Comparison of ENCODE assay signal across 13 cellular contexts in genomic region chr1:92990828-92991227, GRCh38. TPM values are rescaled to one million over a fixed set of nuclear protein-coding genes. Genes with fewer than 3 reads are reported as not detected.
DNase-seq lines count a peak whose midpoint lies in the region; ATAC-seq, FAIRE-seq and TF ChIP-seq lines count a peak whose summit lies in the region.
"Had no signal": no experiment of that assay in that cellular context is flagged by ENCODE, and none has a peak within 500 bp of the region (broad histone marks: within the 10 kb centered on the region; RNA-seq: fewer than 3 reads in every experiment).

No MANE protein-coding gene starts in this region.

- H3K27me3 ChIP-seq in spleen (replicated peaks in 1 of 7), result no peaks in the 10 kb centered on the region

- peaks cover 0 to 39% (median 14%) of the 10 kb centered on the region in 6 donors for H3K4me1 ChIP-seq in spleen

- H3K27ac Mint-ChIP-seq in T-helper 2 cell treated with Interferon-gamma antibody and Interleukin-4, amounts not matched to agents 5 μg/mL and 100 μg/mL, for 36 hours, result peak overlapping the region; percentile 75
- peak overlapping the region; percentile 13 to 92 (median 76) for H3K27ac Mint-ChIP-seq in immature natural killer cell
- H3K27ac Mint-ChIP-seq: type B pancreatic cell had no signal

- no peak overlapping the region for H3K4me3 ChIP-seq in spleen
- H3K4me3 ChIP-seq: A549 had no signal

- intact Hi-C loops in spleen (cut with DNase I; ENCODE audit: low total_unique reads), result no loop called here

- FAIRE-seq in GM19239 (lab: Jason Lieb, UNC), result peak; percentile 33
- FAIRE-seq: A549, RCC 7860, TTC549 had no signal

- TF ChIP-seq CTCF in spleen (IDR thresholded peaks at IDR 0.05 in 8 of 11, conservative IDR thresholded peaks at IDR 0.05 in 3 of 11), result no peak

- TF ChIP-seq POLR2A in spleen (IDR thresholded peaks at IDR 0.05), result no peak

- ATAC-seq in HG02623 (IDR thresholded peaks at IDR 0.05; ENCODE audit: unreplicated experiment), result no peak
- ATAC-seq: A549 had no signal

- DNase-seq in NCI-H2171 treated with DMSO at 0.1 percent for 48 hours (lab: John Stamatoyannopoulos, UW) (peak; percentile 74), NCI-H2171 (lab: John Stamatoyannopoulos, UW) (no peak), GM19239 (ENCODE audit: insufficient read length, low spot score) (no peak), immature natural killer cell (peak; percentile 13 to 38 (median 33)), iPS-NIHi7 (ENCODE audit: extremely low spot score) (no peak), spleen (no peak)
- DNase-seq in T-helper 2 cell treated with Interferon-gamma antibody and Interleukin-4, amounts not matched to agents 5 μg/mL and 100 μg/mL, for 36 hours (ENCODE audit: low spot score), result no peak
- DNase-seq: NCI-H2081 had no signal

- H3K4me1 Mint-ChIP-seq in T-helper 2 cell treated with Interferon-gamma antibody and Interleukin-4, amounts not matched to agents 5 μg/mL and 100 μg/mL, for 36 hours (ENCODE audit: low read depth), result peaks cover 52% of the 10 kb centered on the region
- H3K4me1 Mint-ChIP-seq in immature natural killer cell, result peaks cover 14 to 29% of the 10 kb centered on the region in 2 donors

- WGBS in spleen, 5 donors, result 11 to 26% (median 15%) methylated on average over 1 of the region's 1 CpG

- no peaks in the 10 kb centered on the region for H3K9me3 ChIP-seq in spleen
- H3K9me3 ChIP-seq: A549 had no signal

- peaks cover 3% of the 10 kb centered on the region for H3K9me3 Mint-ChIP-seq in T-helper 2 cell treated with Interferon-gamma antibody and Interleukin-4, amounts not matched to agents 5 μg/mL and 100 μg/mL, for 36 hours
- no peaks in the 10 kb centered on the region for H3K9me3 Mint-ChIP-seq in immature natural killer cell
- H3K9me3 Mint-ChIP-seq: type B pancreatic cell had no signal

- H3K27ac ChIP-seq in spleen, result peak overlapping the region in 4 of 8 donors; percentile 17 to 65 (median 42)
- H3K27ac ChIP-seq: A549 had no signal

- H3K36me3 Mint-ChIP-seq in T-helper 2 cell treated with Interferon-gamma antibody and Interleukin-4, amounts not matched to agents 5 μg/mL and 100 μg/mL, for 36 hours (ENCODE audit: low read depth), result peaks cover 3% of the 10 kb centered on the region
- no peaks in the 10 kb centered on the region for H3K36me3 Mint-ChIP-seq in immature natural killer cell
- H3K36me3 Mint-ChIP-seq: type B pancreatic cell had no signal

- H3K36me3 ChIP-seq in spleen, result no peaks in the 10 kb centered on the region

- no peaks in the 10 kb centered on the region for H3K27me3 Mint-ChIP-seq in T-helper 2 cell treated with Interferon-gamma antibody and Interleukin-4, amounts not matched to agents 5 μg/mL and 100 μg/mL, for 36 hours (ENCODE audit: low read depth)
- no peaks in the 10 kb centered on the region for H3K27me3 Mint-ChIP-seq in immature natural killer cell (ENCODE audit: low read depth in 3 of 3)
- H3K27me3 Mint-ChIP-seq: type B pancreatic cell had no signal

- peak overlapping the region; percentile 57 for H3K4me3 Mint-ChIP-seq in T-helper 2 cell treated with Interferon-gamma antibody and Interleukin-4, amounts not matched to agents 5 μg/mL and 100 μg/mL, for 36 hours
- H3K4me3 Mint-ChIP-seq in immature natural killer cell, result peak overlapping the region; percentile 64 to 72 (median 67)
- H3K4me3 Mint-ChIP-seq: type B pancreatic cell had no signal

RNA-seq across cellular contexts. Expression of gene DIPK1A, which starts 29.6 kb away (rescaled TPM):
- polyA plus RNA-seq in immature natural killer cell (10 to 100 TPM; 10.9 to 32.4 (median 27.0) TPM), spleen (1 to 10 TPM; 5.4 to 7.6 (median 6.9) TPM)
- total RNA-seq in spleen, result 10 to 100 TPM in 3 of 7 donors, 1 to 10 TPM in 4; 9.3 to 15.7 (median 10.0) TPM

Comparison
In these comparisons a context has a peak if more than half of its experiments do, and no peak if none do; other contexts are left out.
1. DNase-seq: peak in NCI-H2171 treated with DMSO at 0.1 percent for 48 hours (single experiment) and immature natural killer cell (3 of 3); none in NCI-H2171 (single experiment), GM19239 (single experiment), T-helper 2 cell treated with Interferon-gamma antibody and Interleukin-4, amounts not matched to agents 5 μg/mL and 100 μg/mL, for 36 hours (single experiment), iPS-NIHi7 (single experiment) and spleen (single experiment).